Comparison of ENCODE assay signal across 19 cellular contexts in genomic region chr16:67397812-67398545, GRCh38. TPM values are rescaled to one million over a fixed set of nuclear protein-coding genes. Genes with fewer than 3 reads are reported as not detected.
DNase-seq lines count a peak whose midpoint lies in the region; ATAC-seq lines count a peak whose summit lies in the region.
"Had no signal": no experiment of that assay in that cellular context is flagged by ENCODE, and none has a peak within 500 bp of the region (broad histone marks: within the 10 kb centered on the region; RNA-seq: fewer than 3 reads in every experiment).

No MANE protein-coding gene starts in this region.

- CTCF ChIA-PET in activated CD4-positive, alpha-beta T cell treated with anti-CD3 and anti-CD28 coated beads, Interleukin-2, amount 10 ng/mL, durations not matched to agents 7 days and 5 days (lab: Charles Lee) = interaction anchor here (0.9 to 1.7 kb wide), 4 partner anchors 15 to 113 kb away, joined by 3 to 6 read pairs (median 4); no protein-coding TSS in a partner anchor

- no peak overlapping the region for H3K4me3 Mint-ChIP-seq in activated CD4-positive, alpha-beta T cell treated with anti-CD3 and anti-CD28 coated beads, Interleukin-2, amount 10 ng/mL, durations not matched to agents 7 days and 5 days
- H3K4me3 Mint-ChIP-seq: activated CD4-positive, alpha-beta memory T cell treated with anti-CD3 and anti-CD28 coated beads for 36 hours; activated T-helper 1 cell treated with anti-CD3 and anti-CD28 coated beads, Interleukin-12 subunit alpha, Interleukin-12 subunit beta, Interleukin-2, Interleukin-4 antibody, amounts not matched to agents 30 ng/mL and 10 ng/mL and 1 ng/mL, durations not matched to agents 14 hours and 24 hours and 36 hours; stimulated activated naive B cell treated with anti-CD40 and anti-IgM and Interleukin-4, amounts not matched to agents 10 μg/mL and 1 μg/mL and 100 μg/mL, for 72 hours; type B pancreatic cell had no signal

- H3K4ac ChIP-seq in neuronal stem cell (ENCODE audit: low read length) = peak overlapping the region; percentile 87

- no peak overlapping the region for H3K27ac Mint-ChIP-seq in activated CD4-positive, alpha-beta T cell treated with anti-CD3 and anti-CD28 coated beads, Interleukin-2, amount 10 ng/mL, durations not matched to agents 7 days and 5 days
- H3K27ac Mint-ChIP-seq: activated CD4-positive, alpha-beta memory T cell treated with anti-CD3 and anti-CD28 coated beads for 36 hours; activated T-helper 1 cell treated with anti-CD3 and anti-CD28 coated beads, Interleukin-12 subunit alpha, Interleukin-12 subunit beta, Interleukin-2, Interleukin-4 antibody, amounts not matched to agents 30 ng/mL and 10 ng/mL and 1 ng/mL, durations not matched to agents 14 hours and 24 hours and 36 hours; stimulated activated naive B cell treated with anti-CD40 and anti-IgM and Interleukin-4, amounts not matched to agents 10 μg/mL and 1 μg/mL and 100 μg/mL, for 72 hours had no signal

- H3K27ac ChIP-seq in Karpas-422 (ENCODE audit: low read length) (no peak overlapping the region), neuronal stem cell (replicated peaks; ENCODE audit: low read length) (no peak overlapping the region)
- H3K27ac ChIP-seq: GM23248, SK-N-MC had no signal

- H3K9ac ChIP-seq in Karpas-422 (ENCODE audit: low read length) = no peak overlapping the region
- H3K9ac ChIP-seq in neuronal stem cell (ENCODE audit: low read depth, low read length, poor library complexity) = peak overlapping the region; percentile 50
- H3K9ac ChIP-seq: GM23248 had no signal

- no peaks in the 10 kb centered on the region for H3K9me3 ChIP-seq in Karpas-422 (ENCODE audit: low read length)
- H3K9me3 ChIP-seq in neuronal stem cell (replicated peaks in 1 of 2; ENCODE audit: control insufficient read depth in 2 of 2, insufficient read depth in 1 of 2, low read depth in 1 of 2, low read length in 2 of 2) = no peaks in the 10 kb centered on the region
- H3K9me3 ChIP-seq: sigmoid colon had no signal

- H2AFZ ChIP-seq in Karpas-422 (ENCODE audit: low read length) = no peak overlapping the region
- H2AFZ ChIP-seq in neuronal stem cell (ENCODE audit: low read length) = no peak overlapping the region
- H2AFZ ChIP-seq: GM23248 had no signal

- H3K4me1 ChIP-seq in Karpas-422 (ENCODE audit: low read length) (peaks cover 13% of the 10 kb centered on the region), neuronal stem cell (ENCODE audit: control insufficient read depth in 2 of 2, insufficient read depth in 1 of 2, low read depth in 1 of 2, low read length in 2 of 2) (peaks cover 33 to 46% of the 10 kb centered on the region in 2 donors)

- H2BK15ac ChIP-seq in neuronal stem cell (ENCODE audit: low read length) = peak overlapping the region; percentile 100

- no peak overlapping the region for H3K4me2 ChIP-seq in Karpas-422 (ENCODE audit: low read depth, low read length, poor library complexity, severe bottlenecking)
- no peak overlapping the region for H3K4me2 ChIP-seq in neuronal stem cell (ENCODE audit: insufficient read depth, low read length, poor library complexity, severe bottlenecking)

- POLR2A ChIA-PET in activated CD4-positive, alpha-beta T cell treated with anti-CD3 and anti-CD28 coated beads, Interleukin-2, amount 10 ng/mL, durations not matched to agents 7 days and 5 days (lab: Charles Lee) = no interaction called here

- H3K23ac ChIP-seq in neuronal stem cell (ENCODE audit: low read depth, low read length, poor library complexity) = peak overlapping the region; percentile 92

- peak overlapping the region; percentile 95 for H3K18ac ChIP-seq in neuronal stem cell (ENCODE audit: low read length)

- DNase-seq in COLO668 (lab: John Stamatoyannopoulos, UW; ENCODE audit: unreplicated experiment) = peak; percentile 67
- peak; percentile 67 for DNase-seq in Karpas-422
- no peak for DNase-seq in neuronal stem cell (ENCODE audit: low spot score)
- no peak for DNase-seq in T-helper 1 cell
- DNase-seq in cerebellum (ENCODE audit: low spot score) = no peak
- no peak for DNase-seq in epidermal melanocyte (ENCODE audit: insufficient read length, low spot score)
- DNase-seq in activated CD4-positive, alpha-beta T cell treated with anti-CD3 and anti-CD28 coated beads, Interleukin-2, amount 10 ng/mL, durations not matched to agents 7 days and 5 days = no peak
- DNase-seq: activated CD4-positive, alpha-beta memory T cell treated with anti-CD3 and anti-CD28 coated beads for 36 hours; GM23248; MV-4-11; NCI-H2227 treated with DMSO at 0.1 percent for 48 hours; sigmoid colon; stimulated activated naive B cell treated with anti-CD40 and anti-IgM and Interleukin-4, amounts not matched to agents 10 μg/mL and 1 μg/mL and 100 μg/mL, for 72 hours had no signal

- H2BK12ac ChIP-seq in neuronal stem cell (ENCODE audit: low read length) = peak overlapping the region; percentile 98

- no peaks in the 10 kb centered on the region for H3K9me3 Mint-ChIP-seq in activated CD4-positive, alpha-beta T cell treated with anti-CD3 and anti-CD28 coated beads, Interleukin-2, amount 10 ng/mL, durations not matched to agents 7 days and 5 days
- H3K9me3 Mint-ChIP-seq: activated CD4-positive, alpha-beta memory T cell treated with anti-CD3 and anti-CD28 coated beads for 36 hours; activated T-helper 1 cell treated with anti-CD3 and anti-CD28 coated beads, Interleukin-12 subunit alpha, Interleukin-12 subunit beta, Interleukin-2, Interleukin-4 antibody, amounts not matched to agents 30 ng/mL and 10 ng/mL and 1 ng/mL, durations not matched to agents 14 hours and 24 hours and 36 hours; nephron progenitor cell; stimulated activated naive B cell treated with anti-CD40 and anti-IgM and Interleukin-4, amounts not matched to agents 10 μg/mL and 1 μg/mL and 100 μg/mL, for 72 hours; type B pancreatic cell had no signal

- peak overlapping the region; percentile 98 for H2AK5ac ChIP-seq in neuronal stem cell (ENCODE audit: low read depth, low read length)

- WGBS in neuronal stem cell (ENCODE audit: extremely low coverage in 2 of 2, insufficient read length in 2 of 2, insufficient replicate concordance in 1 of 2), 2 donors = no CpG with 5 or more reads among the region's 22 CpGs

- H3K14ac ChIP-seq in neuronal stem cell (ENCODE audit: low read length) = peak overlapping the region; percentile 72

- peaks cover 28% of the 10 kb centered on the region for H3K27me3 Mint-ChIP-seq in activated CD4-positive, alpha-beta T cell treated with anti-CD3 and anti-CD28 coated beads, Interleukin-2, amount 10 ng/mL, durations not matched to agents 7 days and 5 days

- peak overlapping the region; percentile 93 for H4K91ac ChIP-seq in neuronal stem cell (ENCODE audit: low read depth, low read length, poor library complexity)

- H3K4me1 Mint-ChIP-seq in activated CD4-positive, alpha-beta T cell treated with anti-CD3 and anti-CD28 coated beads, Interleukin-2, amount 10 ng/mL, durations not matched to agents 7 days and 5 days = peaks cover 3% of the 10 kb centered on the region

- H4K20me1 ChIP-seq in Karpas-422 (ENCODE audit: insufficient read depth, low read depth, low read length) = no peaks in the 10 kb centered on the region

- H2BK120ac ChIP-seq in neuronal stem cell (ENCODE audit: low read depth, low read length) = peak overlapping the region; percentile 77

- H3K36me3 ChIP-seq in Karpas-422 (ENCODE audit: insufficient read depth, low read length) = no peaks in the 10 kb centered on the region
- H3K36me3 ChIP-seq in neuronal stem cell (replicated peaks in 1 of 2; ENCODE audit: control insufficient read depth in 2 of 2, insufficient read depth in 2 of 2, low read length in 2 of 2) = no peaks in the 10 kb centered on the region
- H3K36me3 ChIP-seq: sigmoid colon had no signal

- H3K4me3 ChIP-seq in Karpas-422 (ENCODE audit: low read length) = no peak overlapping the region
- H3K4me3 ChIP-seq in neuronal stem cell (ENCODE audit: low read length in 2 of 2) = no peak overlapping the region
- H3K4me3 ChIP-seq: GM23248, sigmoid colon, SK-N-MC had no signal

- H3K27me3 ChIP-seq in Karpas-422 (ENCODE audit: low read length) = no peaks in the 10 kb centered on the region
- H3K27me3 ChIP-seq in neuronal stem cell (ENCODE audit: control insufficient read depth in 3 of 3, insufficient read depth in 3 of 3, low read depth in 1 of 3, low read length in 3 of 3) = peaks cover 9 to 26% (median 16%) of the 10 kb centered on the region in 3 experiments

- no peaks in the 10 kb centered on the region for H3K9me2 ChIP-seq in Karpas-422 (replicated peaks; ENCODE audit: insufficient read depth, low read length)

- ATAC-seq in esophagus mucosa = peak; percentile 44
- ATAC-seq: stimulated activated naive B cell treated with anti-CD40 and anti-IgM and Interleukin-4, amounts not matched to agents 10 μg/mL and 1 μg/mL and 100 μg/mL, for 72 hours had no signal

- H3K79me1 ChIP-seq in neuronal stem cell (ENCODE audit: low read depth, low read length) = no peaks in the 10 kb centered on the region

- no peaks in the 10 kb centered on the region for H3K36me3 Mint-ChIP-seq in activated CD4-positive, alpha-beta T cell treated with anti-CD3 and anti-CD28 coated beads, Interleukin-2, amount 10 ng/mL, durations not matched to agents 7 days and 5 days (ENCODE audit: low read depth)
- H3K36me3 Mint-ChIP-seq: activated CD4-positive, alpha-beta memory T cell treated with anti-CD3 and anti-CD28 coated beads for 36 hours; stimulated activated naive B cell treated with anti-CD40 and anti-IgM and Interleukin-4, amounts not matched to agents 10 μg/mL and 1 μg/mL and 100 μg/mL, for 72 hours; type B pancreatic cell had no signal

- no peaks in the 10 kb centered on the region for H3K79me2 ChIP-seq in Karpas-422 (ENCODE audit: low read length)

- H4K8ac ChIP-seq in neuronal stem cell (ENCODE audit: low read depth, low read length) = no peak overlapping the region

- peak overlapping the region; percentile 89 for H2BK5ac ChIP-seq in neuronal stem cell (ENCODE audit: low read length)

RNA-seq across cellular contexts. Expression of gene TPPP3, which starts 4.7 kb away (rescaled TPM):
- total RNA-seq in Karpas-422 (2014; rRNA removed; shearing (Covaris generic); ENCODE audit: low replicate concordance) = not detected in 2 replicates
- total RNA-seq in esophagus mucosa (3.7 TPM), cerebellum (7.3 TPM)
- 20.8 TPM for polyA plus RNA-seq in neuronal stem cell (2013, experiment 1 of 2)
- polyA plus RNA-seq in neuronal stem cell (2013, experiment 2 of 2) = 19.8 TPM
- total RNA-seq in activated CD4-positive, alpha-beta T cell treated with anti-CD3 and anti-CD28 coated beads, Interleukin-2, amount 10 ng/mL, durations not matched to agents 7 days and 5 days = not detected
- total RNA-seq: activated CD4-positive, alpha-beta memory T cell treated with anti-CD3 and anti-CD28 coated beads for 36 hours; activated T-helper 1 cell treated with anti-CD3 and anti-CD28 coated beads, Interleukin-12 subunit alpha, Interleukin-12 subunit beta, Interleukin-2, Interleukin-4 antibody, amounts not matched to agents 30 ng/mL and 10 ng/mL and 1 ng/mL, durations not matched to agents 14 hours and 24 hours and 36 hours; GM23248; lung microvascular endothelial cell had no signal

RNA-seq across cellular contexts. Expression of gene ZDHHC1, which starts 18.3 kb away (rescaled TPM):
- 0.11 TPM in 1 of 2 replicates, not detected in the other for total RNA-seq in Karpas-422 (2014; rRNA removed; shearing (Covaris generic); ENCODE audit: low replicate concordance)
- 3.8 TPM for total RNA-seq in esophagus mucosa
- 4.1 TPM for polyA plus RNA-seq in neuronal stem cell (2013, experiment 1 of 2)
- 4.7 TPM for polyA plus RNA-seq in neuronal stem cell (2013, experiment 2 of 2)
- total RNA-seq in cerebellum = 6.8 TPM
- total RNA-seq in activated CD4-positive, alpha-beta T cell treated with anti-CD3 and anti-CD28 coated beads, Interleukin-2, amount 10 ng/mL, durations not matched to agents 7 days and 5 days = under 1 TPM; 0.22 to 0.29 TPM

RNA-seq across cellular contexts. Expression of gene HSD11B2, which starts 32.9 kb away (rescaled TPM):
- not detected in 2 replicates for total RNA-seq in Karpas-422 (2014; rRNA removed; shearing (Covaris generic); ENCODE audit: low replicate concordance)
- total RNA-seq in esophagus mucosa = 6.6 TPM
- polyA plus RNA-seq in neuronal stem cell (2013, experiment 1 of 2) = 1.1 TPM
- 0.78 TPM for polyA plus RNA-seq in neuronal stem cell (2013, experiment 2 of 2)
- 11.4 TPM for total RNA-seq in cerebellum
- not detected for total RNA-seq in activated CD4-positive, alpha-beta T cell treated with anti-CD3 and anti-CD28 coated beads, Interleukin-2, amount 10 ng/mL, durations not matched to agents 7 days and 5 days
- total RNA-seq: GM23248, lung microvascular endothelial cell had no signal

Comparison
In these comparisons a context has a peak if more than half of its experiments do, and no peak if none do; other contexts are left out.
1. DNase-seq: peak in COLO668 (single experiment) and Karpas-422 (single experiment); none in neuronal stem cell (single experiment), T-helper 1 cell (0 of 5), cerebellum (single experiment), epidermal melanocyte (single experiment) and activated CD4-positive, alpha-beta T cell treated with anti-CD3 and anti-CD28 coated beads, Interleukin-2, amount 10 ng/mL, durations not matched to agents 7 days and 5 days (single experiment).